10 cellular contexts compared by ENCODE assay signal in genomic region chr11:103257360-103257759, GRCh38.
DNase-seq lines count a peak whose midpoint lies in the region; ATAC-seq and TF ChIP-seq lines count a peak whose summit lies in the region.
"Had no signal": no experiment of that assay in that cellular context is flagged by ENCODE, and none has a peak within 500 bp of the region (broad histone marks: within the 10 kb centered on the region; RNA-seq: fewer than 3 reads in every experiment).

No MANE protein-coding gene starts in this region.

- POLR2A ChIA-PET in HEK293 (lab: Yijun Ruan, JAX) = no interaction called here

- CTCF ChIA-PET in HEK293 (lab: Yijun Ruan, JAX) = interaction anchor here (0.6 to 2.6 kb wide), 13 partner anchors 8 to 597 kb away, joined by 3 to 19 read pairs (median 4); no protein-coding TSS in a partner anchor
- CTCF ChIA-PET in activated naive CD4-positive, alpha-beta T cell treated with anti-CD3 and anti-CD28 coated beads, Interleukin-2, amount 10 ng/mL, durations not matched to agents 7 days and 5 days (lab: Charles Lee) = no interaction called here

- H3K27me3 ChIP-seq in upper lobe of left lung (no peaks in the 10 kb centered on the region), left lung (no peaks in the 10 kb centered on the region)

- H3K27ac Mint-ChIP-seq in activated naive CD4-positive, alpha-beta T cell treated with anti-CD3 and anti-CD28 coated beads, Interleukin-2, amount 10 ng/mL, durations not matched to agents 7 days and 5 days = no peak overlapping the region
- H3K27ac Mint-ChIP-seq: stimulated activated naive CD8-positive, alpha-beta T cell treated with anti-CD3 and anti-CD28 coated beads, Interleukin-15, Interleukin-2, amounts not matched to agents 100 ng/mL and 50 ng/mL, for 24 hours had no signal

- no peaks in the 10 kb centered on the region for H3K27me3 Mint-ChIP-seq in activated naive CD4-positive, alpha-beta T cell treated with anti-CD3 and anti-CD28 coated beads, Interleukin-2, amount 10 ng/mL, durations not matched to agents 7 days and 5 days
- H3K27me3 Mint-ChIP-seq: stimulated activated naive CD8-positive, alpha-beta T cell treated with anti-CD3 and anti-CD28 coated beads, Interleukin-15, Interleukin-2, amounts not matched to agents 100 ng/mL and 50 ng/mL, for 24 hours had no signal

- 65 to 72% methylated on average over 4 of the region's 4 CpGs for WGBS in upper lobe of left lung, 2 donors

- H3K36me3 Mint-ChIP-seq in activated naive CD4-positive, alpha-beta T cell treated with anti-CD3 and anti-CD28 coated beads, Interleukin-2, amount 10 ng/mL, durations not matched to agents 7 days and 5 days = no peaks in the 10 kb centered on the region

- no peak overlapping the region for H3K4me3 ChIP-seq in HEK293 (ENCODE audit: low read depth, low read length)
- H3K4me3 ChIP-seq in upper lobe of left lung = no peak overlapping the region
- H3K4me3 ChIP-seq in left lung = no peak overlapping the region

- no peak overlapping the region for H3K27ac ChIP-seq in HEK293 (ENCODE audit: extremely low read depth, low read depth, low read length)
- H3K27ac ChIP-seq in upper lobe of left lung = no peak overlapping the region
- no peak overlapping the region for H3K27ac ChIP-seq in left lung

- no peak overlapping the region for H3K4me3 Mint-ChIP-seq in activated naive CD4-positive, alpha-beta T cell treated with anti-CD3 and anti-CD28 coated beads, Interleukin-2, amount 10 ng/mL, durations not matched to agents 7 days and 5 days
- H3K4me3 Mint-ChIP-seq: stimulated activated naive CD8-positive, alpha-beta T cell treated with anti-CD3 and anti-CD28 coated beads, Interleukin-15, Interleukin-2, amounts not matched to agents 100 ng/mL and 50 ng/mL, for 24 hours had no signal

- H3K36me3 ChIP-seq in HEK293 (ENCODE audit: control insufficient read depth in 2 of 2, insufficient read depth in 1 of 2, low read length in 2 of 2) = peaks cover 0 to 34% of the 10 kb centered on the region in 2 experiments; a peak in 1 of 3 replicates
- H3K36me3 ChIP-seq in upper lobe of left lung = peaks cover 0 to 8% (median 3%) of the 10 kb centered on the region in 4 donors
- H3K36me3 ChIP-seq in left lung = no peaks in the 10 kb centered on the region

- ATAC-seq in upper lobe of left lung (ENCODE audit: low FRiP score in 2 of 2) (no peak), left lung (no peak), sciatic nerve (no peak)

- no peaks in the 10 kb centered on the region for H3K9me3 Mint-ChIP-seq in activated naive CD4-positive, alpha-beta T cell treated with anti-CD3 and anti-CD28 coated beads, Interleukin-2, amount 10 ng/mL, durations not matched to agents 7 days and 5 days
- H3K9me3 Mint-ChIP-seq: stimulated activated naive CD8-positive, alpha-beta T cell treated with anti-CD3 and anti-CD28 coated beads, Interleukin-15, Interleukin-2, amounts not matched to agents 100 ng/mL and 50 ng/mL, for 24 hours had no signal

- peak; percentile 40 for DNase-seq in AG08395 (ENCODE audit: low spot score)
- peak; percentile 21 for DNase-seq in RPMI7951 (ENCODE audit: low read depth)
- peak; percentile 14 for DNase-seq in fibroblast of the conjunctiva (ENCODE audit: low read depth)
- DNase-seq in upper lobe of left lung = no peak
- no peak for DNase-seq in left lung
- DNase-seq in activated naive CD4-positive, alpha-beta T cell treated with anti-CD3 and anti-CD28 coated beads, Interleukin-2, amount 10 ng/mL, durations not matched to agents 7 days and 5 days = no peak
- no peak for DNase-seq in sciatic nerve (ENCODE audit: low spot score)
- DNase-seq: erythroblast had no signal

- TF ChIP-seq EP300 in upper lobe of left lung (IDR thresholded peaks at IDR 0.05) = no peak

- no peaks in the 10 kb centered on the region for H3K4me1 Mint-ChIP-seq in activated naive CD4-positive, alpha-beta T cell treated with anti-CD3 and anti-CD28 coated beads, Interleukin-2, amount 10 ng/mL, durations not matched to agents 7 days and 5 days

- H3K9me3 ChIP-seq in HEK293 (ENCODE audit: control insufficient read depth, insufficient read depth, low read depth, low read length) (no peaks in the 10 kb centered on the region), upper lobe of left lung (no peaks in the 10 kb centered on the region), left lung (no peaks in the 10 kb centered on the region)

- no peak for TF ChIP-seq CTCF in HEK293 (tag by site-specific recombination; IDR thresholded peaks at IDR 0.05)
- TF ChIP-seq CTCF in upper lobe of left lung (IDR thresholded peaks at IDR 0.05) = no peak
- TF ChIP-seq CTCF in left lung (IDR thresholded peaks at IDR 0.05) = no peak

- intact Hi-C loops in left lung (cut with DNase I) = no loop called here
- intact Hi-C loops in sciatic nerve (cut with DNase I) = no loop called here

- H3K4me1 ChIP-seq in HEK293 (ENCODE audit: control insufficient read depth, insufficient read depth, low read length) (no peaks in the 10 kb centered on the region), upper lobe of left lung (no peaks in the 10 kb centered on the region), left lung (no peaks in the 10 kb centered on the region)

- TF ChIP-seq POLR2A in upper lobe of left lung (IDR thresholded peaks at IDR 0.05) = no peak

TF ChIP-seq in HEK293, 187 proteins besides CTCF, POLR2A, EP300 and RAD21:
- TF ChIP-seq, protein P1, sequence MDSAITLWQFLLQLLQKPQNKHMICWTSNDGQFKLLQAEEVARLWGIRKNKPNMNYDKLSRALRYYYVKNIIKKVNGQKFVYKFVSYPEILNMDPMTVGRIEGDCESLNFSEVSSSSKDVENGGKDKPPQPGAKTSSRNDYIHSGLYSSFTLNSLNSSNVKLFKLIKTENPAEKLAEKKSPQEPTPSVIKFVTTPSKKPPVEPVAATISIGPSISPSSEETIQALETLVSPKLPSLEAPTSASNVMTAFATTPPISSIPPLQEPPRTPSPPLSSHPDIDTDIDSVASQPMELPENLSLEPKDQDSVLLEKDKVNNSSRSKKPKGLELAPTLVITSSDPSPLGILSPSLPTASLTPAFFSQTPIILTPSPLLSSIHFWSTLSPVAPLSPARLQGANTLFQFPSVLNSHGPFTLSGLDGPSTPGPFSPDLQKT (IDR thresholded peaks at IDR 0.05; ENCODE audit: borderline replicate concordance, low read depth, low read length) = no peak
- TF ChIP-seq YY2 (tag by site-specific recombination; IDR thresholded peaks at IDR 0.05) = no peak
- TF ChIP-seq ZNF654 (tag by site-specific recombination; IDR thresholded peaks at IDR 0.05; ENCODE audit: low read depth) = peak; percentile 27; the same call in 1 of the 2 replicates

Comparison
In these comparisons a context has a peak if more than half of its experiments do, and no peak if none do; other contexts are left out.
1. DNase-seq: peak in AG08395 (single experiment), RPMI7951 (single experiment) and fibroblast of the conjunctiva (single experiment); none in upper lobe of left lung (0 of 2), left lung (0 of 2), activated naive CD4-positive, alpha-beta T cell treated with anti-CD3 and anti-CD28 coated beads, Interleukin-2, amount 10 ng/mL, durations not matched to agents 7 days and 5 days (single experiment) and sciatic nerve (single experiment).